Comparison of ENCODE assay signal across 13 cellular contexts in genomic region chr18:8742382-8743361, GRCh38. TPM values are rescaled to one million over a fixed set of nuclear protein-coding genes. Genes with fewer than 3 reads are reported as not detected.
DNase-seq lines count a peak whose midpoint lies in the region; ATAC-seq and TF ChIP-seq lines count a peak whose summit lies in the region.
"Had no signal": no experiment of that assay in that cellular context is flagged by ENCODE, and none has a peak within 500 bp of the region (broad histone marks: within the 10 kb centered on the region; RNA-seq: fewer than 3 reads in every experiment).

No MANE protein-coding gene starts in this region.

- H4K20me1 ChIP-seq in OCI-LY1 (ENCODE audit: insufficient read depth, low read length), result no peaks in the 10 kb centered on the region

- no peak for DNase-seq in activated naive CD8-positive, alpha-beta T cell treated with anti-CD3 and anti-CD28 coated beads for 36 hours
- DNase-seq in activated naive CD8-positive, alpha-beta T cell treated with anti-CD3 and anti-CD28 coated beads, Interleukin-2, amount 50 U/mL, for 24 hours, result no peak
- peak; percentile 9 for DNase-seq in coronary artery (ENCODE audit: low spot score)
- peak; percentile 21 for DNase-seq in stimulated activated naive B cell treated with anti-CD40 and anti-IgM and Interleukin-4, amounts not matched to agents 10 μg/mL and 1 μg/mL and 100 μg/mL, for 72 hours
- DNase-seq in heart left ventricle, result no peak
- DNase-seq: activated CD8-positive, alpha-beta memory T cell treated with anti-CD3 and anti-CD28 coated beads for 24 hours; esophagus squamous epithelium; NCI-H1930; NCI-H526 had no signal

- no peaks in the 10 kb centered on the region for H3F3A ChIP-seq in OCI-LY1 (ENCODE audit: insufficient read depth, low read length)

- H3K9me3 ChIP-seq in OCI-LY1 (ENCODE audit: low read length) (peaks cover 14% of the 10 kb centered on the region), heart left ventricle (no peaks in the 10 kb centered on the region)
- H3K9me3 ChIP-seq: esophagus squamous epithelium, HAP-1 had no signal

- H3K27ac Mint-ChIP-seq in activated naive CD8-positive, alpha-beta T cell treated with anti-CD3 and anti-CD28 coated beads for 36 hours, result peak overlapping the region; percentile 27
- H3K27ac Mint-ChIP-seq in activated naive CD8-positive, alpha-beta T cell treated with anti-CD3 and anti-CD28 coated beads, Interleukin-2, amount 50 U/mL, for 24 hours, result no peak overlapping the region
- peak overlapping the region; percentile 72 for H3K27ac Mint-ChIP-seq in stimulated activated naive B cell treated with anti-CD40 and anti-IgM and Interleukin-4, amounts not matched to agents 10 μg/mL and 1 μg/mL and 100 μg/mL, for 72 hours

- peaks cover 25% of the 10 kb centered on the region for H3K4me1 Mint-ChIP-seq in activated naive CD8-positive, alpha-beta T cell treated with anti-CD3 and anti-CD28 coated beads for 36 hours
- peaks cover 32% of the 10 kb centered on the region for H3K4me1 Mint-ChIP-seq in activated naive CD8-positive, alpha-beta T cell treated with anti-CD3 and anti-CD28 coated beads, Interleukin-2, amount 50 U/mL, for 24 hours
- peaks cover 14 to 33% of the 10 kb centered on the region in 2 donors for H3K4me1 Mint-ChIP-seq in stimulated activated naive B cell treated with anti-CD40 and anti-IgM and Interleukin-4, amounts not matched to agents 10 μg/mL and 1 μg/mL and 100 μg/mL, for 72 hours

- no peak overlapping the region for H2AFZ ChIP-seq in OCI-LY1 (ENCODE audit: low read length)

- TF ChIP-seq CTCF in OCI-LY1 (IDR thresholded peaks at IDR 0.05; ENCODE audit: low read length) (no peak), coronary artery (IDR thresholded peaks at IDR 0.05) (no peak), heart left ventricle (IDR thresholded peaks at IDR 0.05) (no peak)

- H3K4me1 ChIP-seq in OCI-LY1 (ENCODE audit: insufficient read depth, low read length, severe bottlenecking) (peaks cover 54% of the 10 kb centered on the region), heart left ventricle (peaks cover 0 to 4% (median 0%) of the 10 kb centered on the region in 12 donors)
- H3K4me1 ChIP-seq: HAP-1 had no signal

- H3K27ac ChIP-seq in OCI-LY1 (ENCODE audit: low read depth, low read length, poor library complexity, severe bottlenecking) (peak overlapping the region; percentile 87), coronary artery (no peak overlapping the region), heart left ventricle (peak overlapping the region in 1 of 12 donors; percentile 44)

- H3K9me2 ChIP-seq in OCI-LY1 (ENCODE audit: low read depth, low read length), result no peaks in the 10 kb centered on the region

- H3K4me2 ChIP-seq in OCI-LY1 (ENCODE audit: low read length), result peak overlapping the region; percentile 59; the same call in 1 of the 2 replicates

- H3K9ac ChIP-seq in OCI-LY1 (ENCODE audit: low read length), result no peak overlapping the region

- WGBS in heart left ventricle, 4 donors, result 79 to 86% (median 83%) methylated on average over 6 of the region's 6 CpGs

- H3K27me3 ChIP-seq in OCI-LY1 (ENCODE audit: insufficient read depth, low read length) (no peaks in the 10 kb centered on the region), heart left ventricle (no peaks in the 10 kb centered on the region)
- H3K27me3 ChIP-seq: esophagus squamous epithelium had no signal

- ATAC-seq in activated naive CD8-positive, alpha-beta T cell treated with anti-CD3 and anti-CD28 coated beads, Interleukin-2, amount 50 U/mL, for 24 hours, result no peak
- ATAC-seq in stimulated activated naive B cell treated with anti-CD40 and anti-IgM and Interleukin-4, amounts not matched to agents 10 μg/mL and 1 μg/mL and 100 μg/mL, for 72 hours (replicated peaks), result peak; percentile 68 to 83
- ATAC-seq in heart left ventricle (no peak), HG02852 (IDR thresholded peaks at IDR 0.05; ENCODE audit: unreplicated experiment) (no peak), GM18502 (IDR thresholded peaks at IDR 0.05; ENCODE audit: poor library complexity, unreplicated experiment) (no peak)

- no peak overlapping the region for H3K4me3 ChIP-seq in OCI-LY1 (ENCODE audit: low read depth, low read length, poor library complexity, severe bottlenecking)
- H3K4me3 ChIP-seq in coronary artery, result no peak overlapping the region
- H3K4me3 ChIP-seq in heart left ventricle, result no peak overlapping the region
- H3K4me3 ChIP-seq: esophagus squamous epithelium, HAP-1 had no signal

- H3K4me3 Mint-ChIP-seq in activated naive CD8-positive, alpha-beta T cell treated with anti-CD3 and anti-CD28 coated beads for 36 hours, result no peak overlapping the region
- no peak overlapping the region for H3K4me3 Mint-ChIP-seq in activated naive CD8-positive, alpha-beta T cell treated with anti-CD3 and anti-CD28 coated beads, Interleukin-2, amount 50 U/mL, for 24 hours
- H3K4me3 Mint-ChIP-seq in stimulated activated naive B cell treated with anti-CD40 and anti-IgM and Interleukin-4, amounts not matched to agents 10 μg/mL and 1 μg/mL and 100 μg/mL, for 72 hours, result no peak overlapping the region

- H3K79me2 ChIP-seq in OCI-LY1 (ENCODE audit: insufficient read depth, low read length), result no peaks in the 10 kb centered on the region

- intact Hi-C loops in heart left ventricle (cut with DNase I), result no loop called here

- H3K9me3 Mint-ChIP-seq in activated naive CD8-positive, alpha-beta T cell treated with anti-CD3 and anti-CD28 coated beads for 36 hours, result peaks cover 22% of the 10 kb centered on the region
- peaks cover 22% of the 10 kb centered on the region for H3K9me3 Mint-ChIP-seq in activated naive CD8-positive, alpha-beta T cell treated with anti-CD3 and anti-CD28 coated beads, Interleukin-2, amount 50 U/mL, for 24 hours
- H3K9me3 Mint-ChIP-seq in stimulated activated naive B cell treated with anti-CD40 and anti-IgM and Interleukin-4, amounts not matched to agents 10 μg/mL and 1 μg/mL and 100 μg/mL, for 72 hours, result peaks cover 12 to 14% of the 10 kb centered on the region in 2 donors

- peaks cover 10% of the 10 kb centered on the region for H3K36me3 Mint-ChIP-seq in activated naive CD8-positive, alpha-beta T cell treated with anti-CD3 and anti-CD28 coated beads for 36 hours
- H3K36me3 Mint-ChIP-seq in activated naive CD8-positive, alpha-beta T cell treated with anti-CD3 and anti-CD28 coated beads, Interleukin-2, amount 50 U/mL, for 24 hours (ENCODE audit: low read depth), result peaks cover 6% of the 10 kb centered on the region
- H3K36me3 Mint-ChIP-seq in stimulated activated naive B cell treated with anti-CD40 and anti-IgM and Interleukin-4, amounts not matched to agents 10 μg/mL and 1 μg/mL and 100 μg/mL, for 72 hours, result peaks cover 11 to 29% of the 10 kb centered on the region in 2 donors

- peaks cover 7% of the 10 kb centered on the region for H3K27me3 Mint-ChIP-seq in activated naive CD8-positive, alpha-beta T cell treated with anti-CD3 and anti-CD28 coated beads for 36 hours
- H3K27me3 Mint-ChIP-seq in activated naive CD8-positive, alpha-beta T cell treated with anti-CD3 and anti-CD28 coated beads, Interleukin-2, amount 50 U/mL, for 24 hours, result no peaks in the 10 kb centered on the region
- H3K27me3 Mint-ChIP-seq in stimulated activated naive B cell treated with anti-CD40 and anti-IgM and Interleukin-4, amounts not matched to agents 10 μg/mL and 1 μg/mL and 100 μg/mL, for 72 hours, result no peaks in the 10 kb centered on the region

- TF ChIP-seq POLR2A in heart left ventricle (IDR thresholded peaks at IDR 0.05), result no peak

- peaks cover 66% of the 10 kb centered on the region for H3K36me3 ChIP-seq in OCI-LY1 (ENCODE audit: insufficient read depth, low read length)
- no peaks in the 10 kb centered on the region for H3K36me3 ChIP-seq in heart left ventricle
- H3K36me3 ChIP-seq: esophagus squamous epithelium, HAP-1 had no signal

RNA-seq across cellular contexts. Expression of gene MTCL1, which starts 37.3 kb away (rescaled TPM):
- total RNA-seq in activated naive CD8-positive, alpha-beta T cell treated with anti-CD3 and anti-CD28 coated beads for 36 hours, result under 1 TPM; 0.14 to 0.43 TPM
- 10 to 100 TPM in 4 of 9 donors, 1 to 10 TPM in 5; 4.7 to 17.7 (median 9.7) TPM for total RNA-seq in heart left ventricle
- polyA plus RNA-seq in heart left ventricle, result 1 to 10 TPM; 5.3 to 9.5 TPM

Comparison
In these comparisons a context has a peak if more than half of its experiments do, and no peak if none do; other contexts are left out.
1. DNase-seq: peak in coronary artery (single experiment) and stimulated activated naive B cell treated with anti-CD40 and anti-IgM and Interleukin-4, amounts not matched to agents 10 μg/mL and 1 μg/mL and 100 μg/mL, for 72 hours (single experiment); none in activated naive CD8-positive, alpha-beta T cell treated with anti-CD3 and anti-CD28 coated beads for 36 hours (single experiment), activated naive CD8-positive, alpha-beta T cell treated with anti-CD3 and anti-CD28 coated beads, Interleukin-2, amount 50 U/mL, for 24 hours (single experiment) and heart left ventricle (0 of 5).
2. ATAC-seq: peak in stimulated activated naive B cell treated with anti-CD40 and anti-IgM and Interleukin-4, amounts not matched to agents 10 μg/mL and 1 μg/mL and 100 μg/mL, for 72 hours (2 of 2); none in activated naive CD8-positive, alpha-beta T cell treated with anti-CD3 and anti-CD28 coated beads, Interleukin-2, amount 50 U/mL, for 24 hours (single experiment), heart left ventricle (0 of 4), HG02852 (single experiment) and GM18502 (single experiment).